Comparison of ENCODE assay signal across 8 cellular contexts in genomic region chr3:130111185-130111864, GRCh38. TPM values are rescaled to one million over a fixed set of nuclear protein-coding genes. Genes with fewer than 3 reads are reported as not detected.
DNase-seq lines count a peak whose midpoint lies in the region; ATAC-seq and TF ChIP-seq lines count a peak whose summit lies in the region.

No MANE protein-coding gene starts in this region.

- ATAC-seq in GM18909 (IDR thresholded peaks at IDR 0.05; ENCODE audit: poor library complexity, unreplicated experiment): peak; percentile 99
- ATAC-seq in HG03159 (IDR thresholded peaks at IDR 0.05; ENCODE audit: unreplicated experiment): peak; percentile 100
- peak; percentile 100 for ATAC-seq in WTC11

- DNase-seq in AG04450 (ENCODE audit: low read depth, low spot score) (peak; percentile 98), NCI-H2227 (lab: John Stamatoyannopoulos, UW; ENCODE audit: unreplicated experiment) (peak; percentile 95), WTC11 (ENCODE audit: low spot score) (peak; percentile 99), caudate nucleus (lab: John Stamatoyannopoulos, UW) (peak; percentile 76 to 100 (median 99)), immature natural killer cell (peak; percentile 98), smooth muscle cell of the brain vasculature (ENCODE audit: low read depth, low spot score) (peak; percentile 97)

- no peaks in the 10 kb centered on the region; the same call in 1 of the 2 replicates for H3K9me3 ChIP-seq in AG04450 (ENCODE audit: control insufficient read depth, insufficient read depth, low read length)

- CTCF ChIA-PET in AG04450 (lab: Charles Lee) (interaction anchor here (0.6 to 0.7 kb wide), 3 partner anchors 10 to 169 kb away, joined by 3 to 8 read pairs (median 3); no protein-coding TSS in a partner anchor), WTC11 (lab: Charles Lee) (interaction anchor here (0.6 to 1.5 kb wide), 8 partner anchors 13 to 616 kb away, joined by 3 to 15 read pairs (median 4); no protein-coding TSS in a partner anchor)

- peak overlapping the region; percentile 77 for H3K27ac ChIP-seq in AG04450 (ENCODE audit: low read depth, low read length)
- peak overlapping the region; percentile 58 for H3K27ac ChIP-seq in caudate nucleus (ENCODE audit: low read depth, low read length)

- H3K4me1 Mint-ChIP-seq in WTC11: peaks cover 21% of the 10 kb centered on the region
- peaks cover 13 to 20% of the 10 kb centered on the region in 2 donors for H3K4me1 Mint-ChIP-seq in immature natural killer cell

- H3K27me3 Mint-ChIP-seq in WTC11 (ENCODE audit: low read depth): no peaks in the 10 kb centered on the region
- H3K27me3 Mint-ChIP-seq in immature natural killer cell (ENCODE audit: low read depth in 3 of 3): peaks cover 0 to 5% (median 1%) of the 10 kb centered on the region in 3 donors

- H3K4me3 ChIP-seq in AG04450 (ENCODE audit: low read depth, low read length): peak overlapping the region; percentile 74

- H3K27ac Mint-ChIP-seq in WTC11 (peak overlapping the region; percentile 84), immature natural killer cell (peak overlapping the region; percentile 94 to 100 (median 99))

- no peak for TF ChIP-seq CTCF in AG04450 (IDR thresholded peaks at IDR 0.05; ENCODE audit: low read depth, low read length)
- no peak for TF ChIP-seq CTCF in WTC11 (IDR thresholded peaks at IDR 0.05)

- H3K36me3 Mint-ChIP-seq in WTC11 (0 out of 2 replicates have a peak, but pooled peaks cover 3% of the 10 kb centered on the region), immature natural killer cell (no peaks in the 10 kb centered on the region)

- POLR2A ChIA-PET in AG04450 (lab: Yijun Ruan, JAX): interaction anchor here (0.6 kb wide), 1 partner anchor 682 kb away, joined by 3 read pairs; no protein-coding TSS in a partner anchor
- POLR2A ChIA-PET in WTC11 (lab: Charles Lee): no interaction called here

- H3K4me3 Mint-ChIP-seq in WTC11: peak overlapping the region; percentile 94
- H3K4me3 Mint-ChIP-seq in immature natural killer cell: peak overlapping the region; percentile 94 to 98 (median 98)

- H3K27me3 ChIP-seq in AG04450 (ENCODE audit: control insufficient read depth, insufficient read depth, low read length): no peaks in the 10 kb centered on the region

- no peaks in the 10 kb centered on the region for H3K9me3 Mint-ChIP-seq in WTC11
- no peaks in the 10 kb centered on the region for H3K9me3 Mint-ChIP-seq in immature natural killer cell

TF ChIP-seq in WTC11, 78 proteins besides CTCF, POLR2A, EP300 and RAD21 (continues in another document):
- no peak for TF ChIP-seq MYBL2 (CRISPR knock-in tag; IDR thresholded peaks at IDR 0.05)
- TF ChIP-seq MLX (CRISPR knock-in tag; IDR thresholded peaks at IDR 0.05): no peak
- TF ChIP-seq, protein P1, sequence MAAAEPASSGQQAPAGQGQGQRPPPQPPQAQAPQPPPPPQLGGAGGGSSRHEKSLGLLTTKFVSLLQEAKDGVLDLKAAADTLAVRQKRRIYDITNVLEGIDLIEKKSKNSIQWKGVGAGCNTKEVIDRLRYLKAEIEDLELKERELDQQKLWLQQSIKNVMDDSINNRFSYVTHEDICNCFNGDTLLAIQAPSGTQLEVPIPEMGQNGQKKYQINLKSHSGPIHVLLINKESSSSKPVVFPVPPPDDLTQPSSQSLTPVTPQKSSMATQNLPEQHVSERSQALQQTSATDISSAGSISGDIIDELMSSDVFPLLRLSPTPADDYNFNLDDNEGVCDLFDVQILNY (CRISPR knock-in tag; IDR thresholded peaks at IDR 0.05): no peak
- TF ChIP-seq, protein P2, sequence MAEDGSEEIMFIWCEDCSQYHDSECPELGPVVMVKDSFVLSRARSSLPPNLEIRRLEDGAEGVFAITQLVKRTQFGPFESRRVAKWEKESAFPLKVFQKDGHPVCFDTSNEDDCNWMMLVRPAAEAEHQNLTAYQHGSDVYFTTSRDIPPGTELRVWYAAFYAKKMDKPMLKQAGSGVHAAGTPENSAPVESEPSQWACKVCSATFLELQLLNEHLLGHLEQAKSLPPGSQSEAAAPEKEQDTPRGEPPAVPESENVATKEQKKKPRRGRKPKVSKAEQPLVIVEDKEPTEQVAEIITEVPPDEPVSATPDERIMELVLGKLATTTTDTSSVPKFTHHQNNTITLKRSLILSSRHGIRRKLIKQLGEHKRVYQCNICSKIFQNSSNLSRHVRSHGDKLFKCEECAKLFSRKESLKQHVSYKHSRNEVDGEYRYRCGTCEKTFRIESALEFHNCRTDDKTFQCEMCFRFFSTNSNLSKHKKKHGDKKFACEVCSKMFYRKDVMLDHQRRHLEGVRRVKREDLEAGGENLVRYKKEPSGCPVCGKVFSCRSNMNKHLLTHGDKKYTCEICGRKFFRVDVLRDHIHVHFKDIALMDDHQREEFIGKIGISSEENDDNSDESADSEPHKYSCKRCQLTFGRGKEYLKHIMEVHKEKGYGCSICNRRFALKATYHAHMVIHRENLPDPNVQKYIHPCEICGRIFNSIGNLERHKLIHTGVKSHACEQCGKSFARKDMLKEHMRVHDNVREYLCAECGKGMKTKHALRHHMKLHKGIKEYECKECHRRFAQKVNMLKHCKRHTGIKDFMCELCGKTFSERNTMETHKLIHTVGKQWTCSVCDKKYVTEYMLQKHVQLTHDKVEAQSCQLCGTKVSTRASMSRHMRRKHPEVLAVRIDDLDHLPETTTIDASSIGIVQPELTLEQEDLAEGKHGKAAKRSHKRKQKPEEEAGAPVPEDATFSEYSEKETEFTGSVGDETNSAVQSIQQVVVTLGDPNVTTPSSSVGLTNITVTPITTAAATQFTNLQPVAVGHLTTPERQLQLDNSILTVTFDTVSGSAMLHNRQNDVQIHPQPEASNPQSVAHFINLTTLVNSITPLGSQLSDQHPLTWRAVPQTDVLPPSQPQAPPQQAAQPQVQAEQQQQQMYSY (CRISPR knock-in tag; IDR thresholded peaks at IDR 0.05): no peak
- TF ChIP-seq FOXK1 (CRISPR knock-in tag; IDR thresholded peaks at IDR 0.05): peak; percentile 22; the same call in 1 of the 2 replicates
- TF ChIP-seq, protein P3, sequence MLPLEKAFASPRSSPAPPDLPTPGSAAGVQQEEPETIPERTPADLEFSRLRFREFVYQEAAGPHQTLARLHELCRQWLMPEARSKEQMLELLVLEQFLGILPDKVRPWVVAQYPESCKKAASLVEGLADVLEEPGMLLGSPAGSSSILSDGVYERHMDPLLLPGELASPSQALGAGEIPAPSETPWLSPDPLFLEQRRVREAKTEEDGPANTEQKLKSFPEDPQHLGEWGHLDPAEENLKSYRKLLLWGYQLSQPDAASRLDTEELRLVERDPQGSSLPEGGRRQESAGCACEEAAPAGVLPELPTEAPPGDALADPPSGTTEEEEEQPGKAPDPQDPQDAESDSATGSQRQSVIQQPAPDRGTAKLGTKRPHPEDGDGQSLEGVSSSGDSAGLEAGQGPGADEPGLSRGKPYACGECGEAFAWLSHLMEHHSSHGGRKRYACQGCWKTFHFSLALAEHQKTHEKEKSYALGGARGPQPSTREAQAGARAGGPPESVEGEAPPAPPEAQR (CRISPR knock-in tag; IDR thresholded peaks at IDR 0.05): no peak
- no peak for TF ChIP-seq IRF1 (CRISPR knock-in tag; IDR thresholded peaks at IDR 0.05)
- 0 out of 2 replicates have a peak, but pooled peaks have one; percentile 26 for TF ChIP-seq USF2 (CRISPR knock-in tag; IDR thresholded peaks at IDR 0.05)
- no peak for TF ChIP-seq ZBTB21 (CRISPR knock-in tag; IDR thresholded peaks at IDR 0.05; ENCODE audit: borderline replicate concordance)
- TF ChIP-seq, protein P4, sequence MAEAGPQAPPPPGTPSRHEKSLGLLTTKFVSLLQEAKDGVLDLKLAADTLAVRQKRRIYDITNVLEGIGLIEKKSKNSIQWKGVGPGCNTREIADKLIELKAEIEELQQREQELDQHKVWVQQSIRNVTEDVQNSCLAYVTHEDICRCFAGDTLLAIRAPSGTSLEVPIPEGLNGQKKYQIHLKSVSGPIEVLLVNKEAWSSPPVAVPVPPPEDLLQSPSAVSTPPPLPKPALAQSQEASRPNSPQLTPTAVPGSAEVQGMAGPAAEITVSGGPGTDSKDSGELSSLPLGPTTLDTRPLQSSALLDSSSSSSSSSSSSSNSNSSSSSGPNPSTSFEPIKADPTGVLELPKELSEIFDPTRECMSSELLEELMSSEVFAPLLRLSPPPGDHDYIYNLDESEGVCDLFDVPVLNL (CRISPR knock-in tag; IDR thresholded peaks at IDR 0.05; ENCODE audit: borderline replicate concordance, low read depth): no peak

RNA-seq across cellular contexts. Expression of gene ALG1L2, which starts 29.7 kb away (rescaled TPM):
- polyA plus RNA-seq in AG04450 (2011; rRNA removed) (0.29 TPM in 1 of 2 replicates, not detected in the other), immature natural killer cell (under 1 TPM in 1 of 3 donors, not detected in 2; 0.83 TPM)
- polyA minus RNA-seq in AG04450 (2011; rRNA and poly(A)+ RNA removed): not detected in 2 replicates
- 0.82 to 2.1 TPM (median 0.89 TPM) in 3 replicates for total RNA-seq in WTC11 (2021)

Comparison
In these comparisons a context has a peak if more than half of its experiments do, and no peak if none do; other contexts are left out.
1. Peak in every context shown above with its lines: DNase-seq, ATAC-seq, H3K4me3 ChIP-seq and H3K27ac ChIP-seq.